8 cellular contexts compared by ENCODE assay signal in genomic region chrX:153635788-153636668, GRCh38. TPM values are rescaled to one million over a fixed set of nuclear protein-coding genes. Genes with fewer than 3 reads are reported as not detected.
DNase-seq lines count a peak whose midpoint lies in the region; ATAC-seq and TF ChIP-seq lines count a peak whose summit lies in the region.

No MANE protein-coding gene starts in this region.

- ATAC-seq in omental fat pad (ENCODE audit: low FRiP score): no peak

- no peak overlapping the region for H3K4me3 ChIP-seq in retinal pigment epithelial cell (ENCODE audit: low read length)

- DNase-seq in 8988T (peak; percentile 95), EH (ENCODE audit: low read depth) (peak; percentile 39), NCI-H446 (lab: John Stamatoyannopoulos, UW) (peak; percentile 36 to 59), cerebellum (ENCODE audit: low spot score) (peak; percentile 8), retinal pigment epithelial cell (ENCODE audit: low read depth) (no peak), NCI-H1694 (lab: John Stamatoyannopoulos, UW) (no peak), omental fat pad (ENCODE audit: low spot score) (no peak)
- no peak for DNase-seq in activated CD4-positive, CD25-positive, alpha-beta regulatory T cell (lab: John Stamatoyannopoulos, UW)

- TF ChIP-seq CTCF in retinal pigment epithelial cell (conservative IDR thresholded peaks at IDR 0.05; ENCODE audit: low read depth, low read length): peak; percentile 66
- TF ChIP-seq CTCF in omental fat pad (IDR thresholded peaks at IDR 0.05): no peak

RNA-seq across cellular contexts. Expression of gene DUSP9, which starts 11.0 kb away (rescaled TPM):
- total RNA-seq in cerebellum (0.45 TPM), omental fat pad (1 to 10 TPM in 1 of 4 donors, under 1 TPM in 1, not detected in 2; 0.48 to 2.3 TPM)

RNA-seq across cellular contexts. Expression of gene CCNQ, which starts 37.1 kb away (rescaled TPM):
- total RNA-seq in cerebellum (9.5 TPM), omental fat pad (10 to 100 TPM; 26.0 to 42.6 (median 31.0) TPM)

RNA-seq across cellular contexts. Expression of gene PNCK, which starts 37.6 kb away (rescaled TPM):
- total RNA-seq in cerebellum (21.0 TPM), omental fat pad (under 1 TPM in 2 of 4 donors, not detected in 2; 0.46 to 0.60 TPM)

RNA-seq across cellular contexts. Expression of gene SLC6A8, which starts 51.7 kb away (rescaled TPM):
- 16.0 TPM for total RNA-seq in cerebellum
- total RNA-seq in omental fat pad: 10 to 100 TPM; 13.5 to 32.4 (median 26.3) TPM

Comparison
In these comparisons a context has a peak if more than half of its experiments do, and no peak if none do; other contexts are left out.
1. DNase-seq: peak in 8988T (single experiment), EH (single experiment), NCI-H446 (2 of 2) and cerebellum (single experiment); none in retinal pigment epithelial cell (single experiment), NCI-H1694 (single experiment), omental fat pad (single experiment) and activated CD4-positive, CD25-positive, alpha-beta regulatory T cell (0 of 4).
2. RNA of gene PNCK, which starts 37.6 kb away (total RNA-seq): 21.0 TPM in cerebellum (single experiment); 0.46 to 0.60 TPM in omental fat pad; every median in the first group is over 10 times any median in the second.